2 cellular contexts compared by ENCODE assay signal in genomic region chr4:26163425-26164362, GRCh38.
TF ChIP-seq lines count a peak whose summit lies in the region.

No MANE protein-coding gene starts in this region.

TF ChIP-seq in IMR-90, 13 proteins besides CTCF, POLR2A, EP300 and RAD21:
- TF ChIP-seq NFE2L2 (IDR thresholded peaks at IDR 0.05; ENCODE audit: low read depth, low read length): no peak
- TF ChIP-seq MAFK (IDR thresholded peaks at IDR 0.05; ENCODE audit: low read depth, low read length): no peak
- TF ChIP-seq RFX5 (IDR thresholded peaks at IDR 0.05; ENCODE audit: low read depth, low read length): no peak
- no peak for TF ChIP-seq USF2 (IDR thresholded peaks at IDR 0.05; ENCODE audit: low read depth, low read length)
- no peak for TF ChIP-seq MAZ (IDR thresholded peaks at IDR 0.05; ENCODE audit: borderline replicate concordance, low read depth, low read length)
- TF ChIP-seq CEBPB (IDR thresholded peaks at IDR 0.05; ENCODE audit: low read depth, low read length): no peak
- no peak for TF ChIP-seq MXI1 (IDR thresholded peaks at IDR 0.05; ENCODE audit: borderline replicate concordance, low read depth, low read length)
- no peak for TF ChIP-seq FOS (IDR thresholded peaks at IDR 0.05; ENCODE audit: low read depth, low read length)
- TF ChIP-seq SMC3 (IDR thresholded peaks at IDR 0.05; ENCODE audit: low read depth, low read length): no peak
- no peak for TF ChIP-seq CHD1 (IDR thresholded peaks at IDR 0.05; ENCODE audit: low read depth, low read length)
- no peak for TF ChIP-seq ELK1 (IDR thresholded peaks at IDR 0.05; ENCODE audit: borderline replicate concordance, low read depth, low read length)
- no peak for TF ChIP-seq RCOR1 (IDR thresholded peaks at IDR 0.05; ENCODE audit: insufficient replicate concordance, low read length)
- no peak for TF ChIP-seq BHLHE40 (IDR thresholded peaks at IDR 0.05; ENCODE audit: low read depth, low read length)
TF ChIP-seq in IMR-90: peak in this region for 0.

TF ChIP-seq in H1, 55 proteins besides CTCF, POLR2A, EP300 and RAD21:
- TF ChIP-seq BRCA1 (IDR thresholded peaks at IDR 0.05; ENCODE audit: low read depth, low read length) (no peak), TEAD4 (IDR thresholded peaks at IDR 0.05; ENCODE audit: low read depth, low read length) (no peak), KDM5A (IDR thresholded peaks at IDR 0.05; ENCODE audit: low read length) (no peak)
TF ChIP-seq in H1: peak in this region for 0.
